In genomic region chr4:49002931-49003330, GRCh38 we compare ENCODE assay signal across 12 cellular contexts. TPM values are rescaled to one million over a fixed set of nuclear protein-coding genes. Genes with fewer than 3 reads are reported as not detected.
"Had no signal": no experiment of that assay in that cellular context is flagged by ENCODE, and none has a peak within 500 bp of the region (broad histone marks: within the 10 kb centered on the region; RNA-seq: fewer than 3 reads in every experiment).

No MANE protein-coding gene starts in this region.

- DNase-seq: GM23248, GOT3, H7, H9, HCEC 1CT, HFFc6 had no signal

- H3K4me1 ChIP-seq: HAP-1 had no signal

- H3K27ac ChIP-seq: GM23248 had no signal

- FAIRE-seq: H1, H54 had no signal

- H3K9ac ChIP-seq: GM23248 had no signal

- H3K36me3 ChIP-seq: HAP-1 had no signal

- H3K9me3 ChIP-seq: HAP-1 had no signal

- H3K4me3 ChIP-seq: GM23248, GM23338, HAP-1 had no signal

- H3K4me2 ChIP-seq: GM23338 had no signal

- ATAC-seq: GM23338, HCT116 had no signal

- H2AFZ ChIP-seq: GM23248, GM23338 had no signal

RNA-seq across cellular contexts. Expression of gene CWH43, which starts 16.9 kb away (rescaled TPM):
- total RNA-seq: GM23248, GM23338, H1, H4, H7, H9, HFFc6 had no signal
- polyA plus RNA-seq: GM23248, GM23338, H1 had no signal
